8 cellular contexts compared by ENCODE assay signal in the genomic region with DNA sequence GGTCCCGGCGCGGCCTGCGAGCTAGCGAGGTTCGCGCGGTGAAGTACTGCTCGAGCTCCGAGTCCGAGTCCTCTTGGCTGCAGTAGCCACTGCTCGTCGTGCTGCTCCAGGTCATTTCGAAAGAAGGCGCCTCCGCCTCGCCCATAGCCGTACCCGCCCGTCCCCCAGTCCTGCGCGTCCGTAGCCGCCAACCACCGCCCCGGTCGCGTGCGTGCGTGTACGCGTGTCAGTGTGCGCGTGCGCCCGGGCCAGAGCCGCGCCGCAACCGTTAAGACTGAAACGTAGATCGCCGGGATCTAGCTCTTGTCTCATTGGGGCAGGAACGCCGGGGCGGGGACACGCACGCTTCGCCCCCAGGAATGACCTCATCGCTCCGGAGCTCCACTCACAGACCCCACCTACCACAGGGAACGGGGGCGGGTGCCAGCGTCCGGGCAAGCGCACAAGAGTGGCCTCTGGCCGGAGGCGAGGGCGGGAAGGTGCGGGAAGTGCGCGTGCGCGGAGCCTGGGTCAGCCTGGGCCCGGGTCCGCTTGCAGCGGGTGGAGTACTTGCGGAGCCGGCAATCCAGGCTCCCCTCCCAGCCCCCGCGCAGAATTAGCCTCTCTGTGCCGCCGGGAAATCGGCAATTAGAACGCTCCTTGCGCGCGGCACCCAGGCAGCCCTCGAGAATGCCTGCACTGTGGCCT. TPM values are rescaled to one million over a fixed set of nuclear protein-coding genes. Genes with fewer than 3 reads are reported as not detected.
DNase-seq lines count a peak whose midpoint lies in the region; ATAC-seq and TF ChIP-seq lines count a peak whose summit lies in the region.

No MANE protein-coding gene starts in this region.

- no peak overlapping the region for H3K56ac ChIP-seq in H9 (ENCODE audit: insufficient read length, low read depth, low read length)

- no peaks in the 10 kb centered on the region for H3K9me3 ChIP-seq in ES-I3 (ENCODE audit: control insufficient read depth, insufficient read depth, low read length)
- no peaks in the 10 kb centered on the region for H3K9me3 ChIP-seq in H9 (ENCODE audit: control insufficient read depth, low read depth, low read length)
- H3K9me3 ChIP-seq in neural cell (ENCODE audit: low read length) = no peaks in the 10 kb centered on the region

- peak overlapping the region; percentile 75 for H3K4me3 ChIP-seq in fibroblast of the aortic adventitia (ENCODE audit: low read depth, low read length)
- H3K4me3 ChIP-seq in neural cell (ENCODE audit: low read length) = peak overlapping the region; percentile 95

- no peaks in the 10 kb centered on the region for H3K9me2 ChIP-seq in neural cell (ENCODE audit: insufficient read depth, low read length)

- H3K4me1 Mint-ChIP-seq in H9 = peaks cover 29 to 44% of the 10 kb centered on the region in 2 experiments
- peaks cover 71% of the 10 kb centered on the region for H3K4me1 Mint-ChIP-seq in stimulated activated naive CD8-positive, alpha-beta T cell treated with anti-CD3 and anti-CD28 coated beads, Interleukin-15, amount 100 ng/mL, for 72 hours

- peak; percentile 16 for TF ChIP-seq RAD21 in neural cell (conservative IDR thresholded peaks at IDR 0.05)

- peak overlapping the region; percentile 87 to 92 for H3K4me3 Mint-ChIP-seq in H9
- H3K4me3 Mint-ChIP-seq in stimulated activated naive CD8-positive, alpha-beta T cell treated with anti-CD3 and anti-CD28 coated beads, Interleukin-15, amount 100 ng/mL, for 72 hours = peak overlapping the region; percentile 88 to 91

- H4K5ac ChIP-seq in H9 (ENCODE audit: insufficient read length, low read depth, low read length) = no peak overlapping the region

- H4K20me1 ChIP-seq in H9 (ENCODE audit: control insufficient read depth, insufficient read depth, insufficient read length) = no peaks in the 10 kb centered on the region
- H4K20me1 ChIP-seq in neural cell (ENCODE audit: insufficient read depth) = no peaks in the 10 kb centered on the region

- peak; percentile 83 for TF ChIP-seq POLR2A in Raji (IDR thresholded peaks at IDR 0.05; ENCODE audit: insufficient read depth, low read depth, low read length)

- H3K79me2 ChIP-seq in H9 (ENCODE audit: insufficient read depth, low read length) (peaks cover 5% of the 10 kb centered on the region; the same call in 1 of the 2 replicates), neural cell (replicated peaks; ENCODE audit: insufficient read depth, low read length) (peaks cover 24% of the 10 kb centered on the region)

- H3K36me3 ChIP-seq in ES-I3 (ENCODE audit: insufficient read depth, low read length) (peaks cover 4% of the 10 kb centered on the region), neural cell (ENCODE audit: insufficient read depth, low read length) (no peaks in the 10 kb centered on the region)

- H3K23ac ChIP-seq in H9 (ENCODE audit: insufficient read length, low read depth, low read length) = no peak overlapping the region

- H3K36me3 Mint-ChIP-seq in H9 (ENCODE audit: insufficient read depth in 1 of 3, low read depth in 3 of 3) = peaks cover 0 to 16% (median 15%) of the 10 kb centered on the region in 3 experiments; a peak in 6 of 7 replicates

- peaks cover 43% of the 10 kb centered on the region for H3K27me3 Mint-ChIP-seq in H9 (ENCODE audit: low read depth)
- no peaks in the 10 kb centered on the region for H3K27me3 Mint-ChIP-seq in stimulated activated naive CD8-positive, alpha-beta T cell treated with anti-CD3 and anti-CD28 coated beads, Interleukin-15, amount 100 ng/mL, for 72 hours

- no CpG with 5 or more reads among the region's 79 CpGs for WGBS in H9 (ENCODE audit: extremely low coverage, insufficient read length, low lambda C conversion rate)

- H3K9ac ChIP-seq in ES-I3 (ENCODE audit: low read depth, low read length) = peak overlapping the region; percentile 87
- H3K9ac ChIP-seq in H9 (ENCODE audit: extremely low read depth, insufficient read length, low read length) = peak overlapping the region; percentile 54
- H3K9ac ChIP-seq in neural cell (ENCODE audit: low read length) = peak overlapping the region; percentile 96

- peak overlapping the region; percentile 97 to 99 (median 98) for H3K27ac Mint-ChIP-seq in H9
- H3K27ac Mint-ChIP-seq in stimulated activated naive CD8-positive, alpha-beta T cell treated with anti-CD3 and anti-CD28 coated beads, Interleukin-15, amount 100 ng/mL, for 72 hours = peak overlapping the region; percentile 92 to 99

- H3K4ac ChIP-seq in H9 (ENCODE audit: low read depth, low read length) = no peak overlapping the region

- H3K4me1 ChIP-seq in ES-I3 (ENCODE audit: insufficient read depth, low read length) = peaks cover 5% of the 10 kb centered on the region
- H3K4me1 ChIP-seq in H9 (ENCODE audit: insufficient read depth, low read length) = no peaks in the 10 kb centered on the region; the same call in 1 of the 2 replicates

- H3K18ac ChIP-seq in H9 (ENCODE audit: insufficient read length, low read depth, low read length) = peak overlapping the region; percentile 44

- no peak overlapping the region for H4K8ac ChIP-seq in H9 (replicated peaks; ENCODE audit: insufficient read length, low read depth, low read length)

- no peak overlapping the region for H2AFZ ChIP-seq in H9 (ENCODE audit: low read length)
- peak overlapping the region; percentile 84 for H2AFZ ChIP-seq in neural cell (ENCODE audit: low read depth, low read length)

- H3K4me2 ChIP-seq in H9 (ENCODE audit: insufficient read depth, insufficient read length, low read length) (peak overlapping the region; percentile 69), neural cell (ENCODE audit: low read length) (peak overlapping the region; percentile 100)

- H2BK12ac ChIP-seq in H9 (ENCODE audit: insufficient read length, low read depth, low read length) = no peak overlapping the region

- DNase-seq in H9 = peak; percentile 99
- peak; percentile 97 for DNase-seq in M059J (ENCODE audit: low read depth)
- DNase-seq in activated effector memory CD4-positive, alpha-beta T cell treated with anti-CD3 and anti-CD28 coated beads, Interleukin-2, amount 50 U/mL, for 16 hours = peak; percentile 98
- DNase-seq in fibroblast of the aortic adventitia (ENCODE audit: low read depth) = peak; percentile 99
- peak; percentile 95 to 98 for DNase-seq in stimulated activated naive CD8-positive, alpha-beta T cell treated with anti-CD3 and anti-CD28 coated beads, Interleukin-15, amount 100 ng/mL, for 72 hours

- TF ChIP-seq CTCF in H9 (conservative IDR thresholded peaks at IDR 0.05) (no peak), fibroblast of the aortic adventitia (IDR thresholded peaks at IDR 0.05; ENCODE audit: insufficient read depth, low read length) (no peak), neural cell (IDR thresholded peaks at IDR 0.05; ENCODE audit: poor library complexity, severe bottlenecking) (no peak)

- H3K9me3 Mint-ChIP-seq in H9 = no peaks in the 10 kb centered on the region; a peak in 1 of 5 replicates
- no peaks in the 10 kb centered on the region for H3K9me3 Mint-ChIP-seq in stimulated activated naive CD8-positive, alpha-beta T cell treated with anti-CD3 and anti-CD28 coated beads, Interleukin-15, amount 100 ng/mL, for 72 hours

- no peak overlapping the region for H2AK5ac ChIP-seq in H9 (ENCODE audit: insufficient read length, low read length)

- peak; percentile 82 for ATAC-seq in stimulated activated naive CD8-positive, alpha-beta T cell treated with anti-CD3 and anti-CD28 coated beads, Interleukin-15, amount 100 ng/mL, for 72 hours

- H2BK15ac ChIP-seq in H9 (ENCODE audit: low read depth, low read length) = no peak overlapping the region

- peaks cover 24% of the 10 kb centered on the region for H3K23me2 ChIP-seq in H9 (ENCODE audit: insufficient read length, low read depth, low read length, poor library complexity, severe bottlenecking)

- H3K27me3 ChIP-seq in H9 (ENCODE audit: insufficient read depth, low read length) (peaks cover 13% of the 10 kb centered on the region; the same call in 1 of the 2 replicates), neural cell (ENCODE audit: insufficient read depth, low read depth, low read length) (peaks cover 27% of the 10 kb centered on the region)

- H4K91ac ChIP-seq in H9 (ENCODE audit: insufficient read length, low read depth, low read length) = no peak overlapping the region

- no peak overlapping the region for H2BK5ac ChIP-seq in H9 (ENCODE audit: insufficient read length, low read length)

- H3K79me1 ChIP-seq in H9 (ENCODE audit: insufficient read depth, low read depth, low read length, poor library complexity, severe bottlenecking) = no peaks in the 10 kb centered on the region

- no peak overlapping the region for H3K27ac ChIP-seq in H9 (ENCODE audit: insufficient read length, low read depth, low read length)
- H3K27ac ChIP-seq in neural cell (ENCODE audit: low read length) = peak overlapping the region; percentile 95

- H2BK20ac ChIP-seq in H9 (ENCODE audit: low read depth, low read length, poor library complexity, severe bottlenecking) = no peak overlapping the region

- no peaks in the 10 kb centered on the region for H3F3A ChIP-seq in neural cell (ENCODE audit: insufficient read depth, low read length, poor library complexity, severe bottlenecking)

- TF ChIP-seq EP300 in neural cell (conservative IDR thresholded peaks at IDR 0.05; ENCODE audit: poor library complexity, severe bottlenecking) = no peak

- peak overlapping the region; percentile 88 for H3K14ac ChIP-seq in H9 (ENCODE audit: insufficient read depth, low read length)

- H2BK120ac ChIP-seq in H9 (ENCODE audit: low read depth, low read length, poor library complexity, severe bottlenecking) = no peak overlapping the region

- no peak overlapping the region for H3T11ph ChIP-seq in H9 (ENCODE audit: low read length)

RNA-seq across cellular contexts. Expression of a gene that starts 3.3 kb away (rescaled TPM):
- total RNA-seq in H9 (2021) (15.1 and 15.8 TPM in 2 replicates), fibroblast of the aortic adventitia (ENCODE audit: low replicate concordance) (20.4 and 45.7 TPM in 2 replicates)
- total RNA-seq in M059J (2014; rRNA removed; shearing (Covaris generic)) = 12.7 and 16.1 TPM in 2 replicates
- 51.4 and 54.0 TPM in 2 replicates for polyA plus RNA-seq in neural cell
- 18.1 and 19.0 TPM in 2 replicates for polyA minus RNA-seq in neural cell

RNA-seq across cellular contexts. Expression of a gene that starts 8.2 kb away (rescaled TPM):
- total RNA-seq in H9 (2021) (0.61 and 1.4 TPM in 2 replicates), fibroblast of the aortic adventitia (ENCODE audit: low replicate concordance) (0.81 and 0.82 TPM in 2 replicates)
- 0.37 and 3.2 TPM in 2 replicates for total RNA-seq in M059J (2014; rRNA removed; shearing (Covaris generic))
- polyA plus RNA-seq in neural cell = 5.0 and 5.2 TPM in 2 replicates
- polyA minus RNA-seq in neural cell = 0.97 and 1.3 TPM in 2 replicates

RNA-seq across cellular contexts. Expression of a gene that starts 9.3 kb away (rescaled TPM):
- total RNA-seq in H9 (2021) (33.5 and 35.5 TPM in 2 replicates), fibroblast of the aortic adventitia (ENCODE audit: low replicate concordance) (11.9 and 15.5 TPM in 2 replicates)
- 23.7 and 25.4 TPM in 2 replicates for total RNA-seq in M059J (2014; rRNA removed; shearing (Covaris generic))
- 88.8 and 106 TPM in 2 replicates for polyA plus RNA-seq in neural cell
- polyA minus RNA-seq in neural cell = 28.6 and 35.3 TPM in 2 replicates

RNA-seq across cellular contexts. Expression of a gene that starts 13.3 kb away (rescaled TPM):
- total RNA-seq in H9 (2021) (23.0 and 23.4 TPM in 2 replicates), fibroblast of the aortic adventitia (ENCODE audit: low replicate concordance) (9.4 and 19.7 TPM in 2 replicates)
- 15.6 and 27.9 TPM in 2 replicates for total RNA-seq in M059J (2014; rRNA removed; shearing (Covaris generic))
- polyA plus RNA-seq in neural cell = 118 and 128 TPM in 2 replicates
- polyA minus RNA-seq in neural cell = 38.0 and 38.5 TPM in 2 replicates

RNA-seq across cellular contexts. Expression of a gene that starts 13.3 kb away (rescaled TPM):
- total RNA-seq in H9 (2021) (16.8 and 19.0 TPM in 2 replicates), fibroblast of the aortic adventitia (ENCODE audit: low replicate concordance) (12.2 and 15.8 TPM in 2 replicates)
- total RNA-seq in M059J (2014; rRNA removed; shearing (Covaris generic)) = 32.8 and 49.9 TPM in 2 replicates
- 21.2 and 28.9 TPM in 2 replicates for polyA plus RNA-seq in neural cell
- 16.4 and 18.0 TPM in 2 replicates for polyA minus RNA-seq in neural cell
